ENCODE assay signal across 20 cellular contexts in genomic region chr18:59639821-59640220, GRCh38. TPM values are rescaled to one million over a fixed set of nuclear protein-coding genes. Genes with fewer than 3 reads are reported as not detected.
"Had no signal": no experiment of that assay in that cellular context is flagged by ENCODE, and none has a peak within 500 bp of the region (broad histone marks: within the 10 kb centered on the region; RNA-seq: fewer than 3 reads in every experiment).

No MANE protein-coding gene starts in this region.

- FAIRE-seq: colon had no signal

- H2AFZ ChIP-seq: parathyroid adenoma had no signal

- H3K4me1 ChIP-seq: ascending aorta, esophagus squamous epithelium, gastroesophageal sphincter, parathyroid adenoma, thyroid gland had no signal

- H3K4me3 ChIP-seq: ascending aorta, dorsolateral prefrontal cortex, esophagus squamous epithelium, gastroesophageal sphincter, thyroid gland had no signal

- H3K9me3 ChIP-seq: ascending aorta, esophagus squamous epithelium, gastroesophageal sphincter, thyroid gland had no signal

- H3K79me2 ChIP-seq: parathyroid adenoma had no signal

- H3K36me3 ChIP-seq: ascending aorta, esophagus squamous epithelium, gastroesophageal sphincter, thyroid gland, WERI-Rb-1 had no signal

- DNase-seq: activated CD4-positive, alpha-beta T cell treated with anti-CD3 and anti-CD28 coated beads for 1 hour; activated CD4-positive, alpha-beta T cell treated with anti-CD3 and anti-CD28 coated beads, Interleukin-2, amount 50 U/mL, for 1 hour; activated CD8-positive, alpha-beta T cell treated with anti-CD3 and anti-CD28 coated beads, Interleukin-2, amount 10 ng/mL, durations not matched to agents 7 days and 5 days; activated gamma-delta T cell treated with Interleukin-2 at 50 U/mL for 16 hours; dorsolateral prefrontal cortex; effector memory CD8-positive, alpha-beta T cell; esophagus squamous epithelium; islet precursor cell; left cardiac atrium; right cardiac atrium; stimulated activated CD4-positive, alpha-beta T cell treated with anti-CD3 and anti-CD28 coated beads, Interleukin-1b, Interleukin-23, amount 100 ng/mL, for 48 hours; substantia nigra; thyroid gland; WERI-Rb-1 had no signal

- ATAC-seq: activated CD8-positive, alpha-beta T cell treated with anti-CD3 and anti-CD28 coated beads, Interleukin-2, amount 10 ng/mL, durations not matched to agents 7 days and 5 days; effector memory CD8-positive, alpha-beta T cell; gastroesophageal sphincter; left cardiac atrium; natural killer cell treated with Interleukin-12 subunit alpha and Interleukin-12 subunit beta and Interleukin-15 and Interleukin-18, amount 100 ng/mL, for 72 hours; right cardiac atrium had no signal

- H3K9ac ChIP-seq: parathyroid adenoma had no signal

- H3K27me3 ChIP-seq: ascending aorta, esophagus squamous epithelium, gastroesophageal sphincter, thyroid gland had no signal

- H3K27ac ChIP-seq: ascending aorta, dorsolateral prefrontal cortex, esophagus squamous epithelium, gastroesophageal sphincter, parathyroid adenoma, thyroid gland, WERI-Rb-1 had no signal

RNA-seq across cellular contexts. Expression of gene CCBE1, which starts 57.4 kb away (rescaled TPM):
- total RNA-seq: activated CD8-positive, alpha-beta T cell treated with anti-CD3 and anti-CD28 coated beads, Interleukin-2, amount 10 ng/mL, durations not matched to agents 7 days and 5 days; natural killer cell treated with Interleukin-12 subunit alpha and Interleukin-12 subunit beta and Interleukin-15 and Interleukin-18, amount 100 ng/mL, for 72 hours; T-helper 2 cell treated with Interferon-gamma antibody and Interleukin-4, amounts not matched to agents 100 ng/mL and 5 ng/mL, for 36 hours had no signal
